In genomic region chr17:12983986-12984932, GRCh38 we compare ENCODE assay signal across 9 cellular contexts. TPM values are rescaled to one million over a fixed set of nuclear protein-coding genes. Genes with fewer than 3 reads are reported as not detected.
DNase-seq lines count a peak whose midpoint lies in the region; ATAC-seq, FAIRE-seq and TF ChIP-seq lines count a peak whose summit lies in the region.
"Had no signal": no experiment of that assay in that cellular context is flagged by ENCODE, and none has a peak within 500 bp of the region (broad histone marks: within the 10 kb centered on the region; RNA-seq: fewer than 3 reads in every experiment).

No MANE protein-coding gene starts in this region.

- H3K4me3 ChIP-seq in AG04449 (ENCODE audit: low read depth, low read length): no peak overlapping the region
- H3K4me3 ChIP-seq in fibroblast of mammary gland (ENCODE audit: control insufficient read depth, low read depth, low read length): no peak overlapping the region
- no peak overlapping the region for H3K4me3 ChIP-seq in neuronal stem cell (ENCODE audit: low read length in 2 of 2)

- no peak overlapping the region for H3K14ac ChIP-seq in neuronal stem cell (ENCODE audit: low read length)

- H2BK5ac ChIP-seq in neuronal stem cell (ENCODE audit: low read length): no peak overlapping the region

- peaks cover 0 to 7% of the 10 kb centered on the region in 2 donors for H3K4me1 ChIP-seq in neuronal stem cell (ENCODE audit: control insufficient read depth in 2 of 2, insufficient read depth in 1 of 2, low read depth in 1 of 2, low read length in 2 of 2)

- no peak overlapping the region for H2AFZ ChIP-seq in neuronal stem cell (ENCODE audit: low read length)

- H3K18ac ChIP-seq in neuronal stem cell (ENCODE audit: low read length): no peak overlapping the region

- no peak overlapping the region for H4K91ac ChIP-seq in neuronal stem cell (ENCODE audit: low read depth, low read length, poor library complexity)

- TF ChIP-seq CTCF in AG04449 (IDR thresholded peaks at IDR 0.05; ENCODE audit: insufficient read depth, low read length, missing control alignments) (no peak), fibroblast of mammary gland (conservative IDR thresholded peaks at IDR 0.05; ENCODE audit: control insufficient read depth, insufficient read depth, low read depth, low read length) (no peak), GM10266 (IDR thresholded peaks at IDR 0.05; ENCODE audit: control insufficient read depth, insufficient read depth, low read depth, missing control alignments) (no peak)

- no CpG with 5 or more reads among the region's 22 CpGs for WGBS in neuronal stem cell (ENCODE audit: extremely low coverage in 2 of 2, insufficient read length in 2 of 2, insufficient replicate concordance in 1 of 2), 2 donors

- peak overlapping the region; percentile 8 for H2BK15ac ChIP-seq in neuronal stem cell (ENCODE audit: low read length)

- FAIRE-seq in HTR-8/SVneo (lab: Jason Lieb, UNC): no peak

- H3K36me3 ChIP-seq in neuronal stem cell (replicated peaks in 1 of 2; ENCODE audit: control insufficient read depth in 2 of 2, insufficient read depth in 2 of 2, low read length in 2 of 2): no peaks in the 10 kb centered on the region

- DNase-seq in AG04449 (ENCODE audit: low read depth, low spot score) (peak; percentile 59), NCI-H226 (peak; percentile 24), fibroblast of mammary gland (ENCODE audit: low read depth) (peak; percentile 99), neuronal stem cell (ENCODE audit: low spot score) (no peak), GM10266 (ENCODE audit: extremely low spot score) (no peak), HTR-8/SVneo (ENCODE audit: insufficient read length, low spot score) (no peak)
- DNase-seq: endodermal cell had no signal

- H2AK5ac ChIP-seq in neuronal stem cell (ENCODE audit: low read depth, low read length): peak overlapping the region; percentile 17

- POLR2A ChIA-PET in AG04449 (lab: Yijun Ruan, JAX): interaction anchor here (0.6 kb wide), 1 partner anchor 12 kb away, joined by 3 read pairs; no protein-coding TSS in a partner anchor

- H2BK120ac ChIP-seq in neuronal stem cell (ENCODE audit: low read depth, low read length): no peak overlapping the region

- H3K4ac ChIP-seq in neuronal stem cell (ENCODE audit: low read length): no peak overlapping the region

- no peaks in the 10 kb centered on the region for H3K79me1 ChIP-seq in neuronal stem cell (ENCODE audit: low read depth, low read length)

- H3K27me3 ChIP-seq in neuronal stem cell (ENCODE audit: control insufficient read depth in 3 of 3, insufficient read depth in 3 of 3, low read depth in 1 of 3, low read length in 3 of 3): no peaks in the 10 kb centered on the region

- H3K9me3 ChIP-seq in neuronal stem cell (replicated peaks in 1 of 2; ENCODE audit: control insufficient read depth in 2 of 2, insufficient read depth in 1 of 2, low read depth in 1 of 2, low read length in 2 of 2): no peaks in the 10 kb centered on the region

- H3K23ac ChIP-seq in neuronal stem cell (ENCODE audit: low read depth, low read length, poor library complexity): no peak overlapping the region

- CTCF ChIA-PET in AG04449 (lab: Yijun Ruan, JAX): interaction anchor here (0.8 to 2.1 kb wide), 4 partner anchors 19 to 803 kb away, joined by 3 to 20 read pairs (median 4); no protein-coding TSS in a partner anchor

- H3K4me2 ChIP-seq in neuronal stem cell (ENCODE audit: insufficient read depth, low read length, poor library complexity, severe bottlenecking): no peak overlapping the region

- H3K27ac ChIP-seq in neuronal stem cell (replicated peaks; ENCODE audit: low read length): no peak overlapping the region

- H4K8ac ChIP-seq in neuronal stem cell (ENCODE audit: low read depth, low read length): no peak overlapping the region

- no peak overlapping the region for H3K9ac ChIP-seq in neuronal stem cell (ENCODE audit: low read depth, low read length, poor library complexity)

- ATAC-seq in HG03095 (IDR thresholded peaks at IDR 0.05; ENCODE audit: unreplicated experiment) (no peak), GM21515 (IDR thresholded peaks at IDR 0.05; ENCODE audit: unreplicated experiment) (no peak)

- no peak overlapping the region for H2BK12ac ChIP-seq in neuronal stem cell (ENCODE audit: low read length)

RNA-seq across cellular contexts. Expression of gene ELAC2, which starts 33.6 kb away (rescaled TPM):
- 38.7 TPM for polyA plus RNA-seq in neuronal stem cell (2013, experiment 1 of 2)
- polyA plus RNA-seq in neuronal stem cell (2013, experiment 2 of 2): 36.8 TPM

Comparison
In these comparisons a context has a peak if more than half of its experiments do, and no peak if none do; other contexts are left out.
1. DNase-seq: peak in AG04449 (single experiment), NCI-H226 (single experiment) and fibroblast of mammary gland (single experiment); none in neuronal stem cell (single experiment), GM10266 (single experiment) and HTR-8/SVneo (single experiment).